8 cellular contexts compared by ENCODE assay signal in the genomic region with DNA sequence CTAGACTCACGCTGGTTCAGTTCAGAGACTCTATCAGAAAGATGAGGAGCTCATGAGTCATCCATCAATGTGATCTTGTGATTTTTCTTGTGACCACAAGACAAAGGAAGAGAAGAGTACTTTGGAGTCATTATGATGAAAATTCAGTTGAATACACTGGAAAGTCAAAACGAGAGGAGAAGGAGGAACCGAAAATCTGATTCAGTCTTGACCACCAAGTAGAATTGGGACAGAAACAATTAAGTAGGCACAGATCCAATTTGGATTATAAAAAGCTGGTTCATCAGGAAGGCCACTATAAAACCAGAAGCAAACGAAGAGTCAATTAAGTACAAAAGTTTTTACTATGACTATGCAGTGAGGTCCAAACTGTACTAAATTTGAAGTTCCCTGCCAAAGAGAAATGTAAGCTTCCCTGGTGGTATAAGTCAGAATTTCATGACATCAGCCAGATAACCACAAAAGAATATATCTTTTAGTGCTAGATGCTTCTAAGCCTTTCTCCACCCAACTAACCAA.
DNase-seq lines count a peak whose midpoint lies in the region; ATAC-seq and TF ChIP-seq lines count a peak whose summit lies in the region.

No MANE protein-coding gene starts in this region.

- H3K27me3 Mint-ChIP-seq in Caco-2 (ENCODE audit: insufficient read depth, unreplicated experiment) (no peaks in the 10 kb centered on the region), progenitor cell of endocrine pancreas (no peaks in the 10 kb centered on the region)
- H3K27me3 Mint-ChIP-seq in activated naive CD8-positive, alpha-beta T cell, result no peaks in the 10 kb centered on the region

- POLR2A ChIA-PET in Caco-2 (lab: Charles Lee), result no interaction called here

- H3K27me3 ChIP-seq in Caco-2 (replicated peaks; ENCODE audit: control insufficient read depth, insufficient read depth, low read length), result no peaks in the 10 kb centered on the region

- H3K4me1 ChIP-seq in Caco-2, result peaks cover 36% of the 10 kb centered on the region

- H3K27ac Mint-ChIP-seq in Caco-2 (ENCODE audit: unreplicated experiment) (peak overlapping the region; percentile 5), progenitor cell of endocrine pancreas (no peak overlapping the region)
- peak overlapping the region; percentile 88 for H3K27ac Mint-ChIP-seq in activated naive CD8-positive, alpha-beta T cell

- no TSS peak for BruUV-seq in Caco-2 (replicated peaks; lab: Mats Ljungman, UMichigan)

- DNase-seq in Caco-2 (no peak), myocyte (ENCODE audit: low read depth) (peak; percentile 75), progenitor cell of endocrine pancreas (ENCODE audit: low spot score, unreplicated experiment) (no peak), superior temporal gyrus (ENCODE audit: extremely low spot score) (no peak), inferior parietal cortex (ENCODE audit: extremely low spot score) (no peak)

- CTCF ChIA-PET in Caco-2 (lab: Charles Lee), result no interaction called here

- no peaks in the 10 kb centered on the region; the same call in 1 of the 2 replicates for H3K36me3 ChIP-seq in Caco-2 (ENCODE audit: control insufficient read depth, insufficient read depth, low read length)

- H3K9me3 ChIP-seq in Caco-2, result peaks cover 10% of the 10 kb centered on the region

- H3K4me1 Mint-ChIP-seq in Caco-2 (ENCODE audit: low read depth, unreplicated experiment) (peaks cover 31% of the 10 kb centered on the region), progenitor cell of endocrine pancreas (ENCODE audit: low read depth) (peaks cover 11% of the 10 kb centered on the region)
- H3K4me1 Mint-ChIP-seq in activated naive CD8-positive, alpha-beta T cell (ENCODE audit: low read depth), result peaks cover 62% of the 10 kb centered on the region

- H3K9me3 Mint-ChIP-seq in Caco-2 (ENCODE audit: unreplicated experiment), result peaks cover 25% of the 10 kb centered on the region
- peaks cover 4% of the 10 kb centered on the region for H3K9me3 Mint-ChIP-seq in activated naive CD8-positive, alpha-beta T cell (ENCODE audit: low read depth)
- peaks cover 14% of the 10 kb centered on the region for H3K9me3 Mint-ChIP-seq in progenitor cell of endocrine pancreas (ENCODE audit: low read depth)

- H3K4me3 Mint-ChIP-seq in Caco-2 (ENCODE audit: unreplicated experiment), result no peak overlapping the region
- H3K4me3 Mint-ChIP-seq in activated naive CD8-positive, alpha-beta T cell, result peak overlapping the region; percentile 65
- H3K4me3 Mint-ChIP-seq in progenitor cell of endocrine pancreas (ENCODE audit: low read depth), result no peak overlapping the region

- peak; percentile 44 for ATAC-seq in GM19455 (IDR thresholded peaks at IDR 0.05; ENCODE audit: unreplicated experiment)
- ATAC-seq in HG03442 (IDR thresholded peaks at IDR 0.05; ENCODE audit: unreplicated experiment), result peak; percentile 78

- H3K36me3 Mint-ChIP-seq in Caco-2 (ENCODE audit: insufficient read depth, unreplicated experiment) (peaks cover 53% of the 10 kb centered on the region), progenitor cell of endocrine pancreas (ENCODE audit: insufficient read depth) (peaks cover 14% of the 10 kb centered on the region)
- H3K36me3 Mint-ChIP-seq in activated naive CD8-positive, alpha-beta T cell, result peaks cover 4% of the 10 kb centered on the region

- H3K4me3 ChIP-seq in Caco-2 (ENCODE audit: low read depth, low read length), result no peak overlapping the region

- TF ChIP-seq CTCF in Caco-2 (IDR thresholded peaks at IDR 0.05; ENCODE audit: insufficient read depth in 1 of 2, low read depth in 1 of 2, low read length in 1 of 2, severe bottlenecking in 1 of 2, unreplicated experiment in 1 of 2) (peak in 1 of 2 experiments; percentile 17), progenitor cell of endocrine pancreas (IDR thresholded peaks at IDR 0.05; ENCODE audit: unreplicated experiment) (no peak)

- intact Hi-C loops in Caco-2 (cut with micrococcal nuclease; ENCODE audit: unreplicated experiment), result no loop called here
